9 cellular contexts compared by ENCODE assay signal in the genomic region with DNA sequence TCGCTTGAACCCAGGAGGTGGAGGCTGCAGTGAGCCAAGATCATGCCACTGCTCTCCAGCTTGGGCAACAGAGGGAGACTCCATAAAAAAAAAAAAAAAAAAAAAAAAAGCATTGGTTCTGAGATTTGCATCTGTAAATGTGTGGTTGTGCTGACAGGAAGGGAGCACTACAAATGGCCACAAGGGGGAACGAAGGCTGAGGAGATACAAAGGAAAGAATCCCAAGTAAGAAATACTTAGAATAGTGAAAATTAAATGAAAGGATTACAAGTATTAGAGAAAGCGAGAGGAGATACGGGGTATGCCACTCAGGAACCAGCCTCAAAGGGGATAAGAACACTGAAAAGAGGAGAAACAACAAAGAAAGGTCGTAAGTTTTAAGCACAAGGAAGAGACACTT.
A peak's percentile ranks its signal among the peaks of the same experiment; 100 is the strongest.
DNase-seq lines count a peak whose midpoint lies in the region; ATAC-seq and TF ChIP-seq lines count a peak whose summit lies in the region.
"Had no signal": no experiment of that assay in that cellular context is flagged by ENCODE, and none has a peak within 500 bp of the region (broad histone marks: within the 10 kb centered on the region; RNA-seq: fewer than 3 reads in every experiment).

No MANE protein-coding gene starts in this region.

- DNase-seq in stimulated activated CD4-positive, alpha-beta T cell treated with anti-CD3 and anti-CD28 coated beads, Interleukin-15, amount 100 ng/mL, for 24 hours: peak; percentile 18
- DNase-seq in stimulated activated CD4-positive, alpha-beta T cell treated with anti-CD3 and anti-CD28 coated beads, Interleukin-4, amount 100 ng/mL, for 4 hours: no peak
- peak; percentile 48 for DNase-seq in LHCN-M2 (ENCODE audit: low read depth)
- DNase-seq in chondrocyte (ENCODE audit: low spot score): no peak
- DNase-seq in trophoblast cell: peak; percentile 4 to 43
- no peak for DNase-seq in T-helper 17 cell

- no peaks in the 10 kb centered on the region for H3K36me3 ChIP-seq in trophoblast cell (ENCODE audit: control insufficient read depth in 1 of 2, insufficient read depth in 2 of 2, low read length in 2 of 2)

- no peak overlapping the region for H3K4me2 ChIP-seq in trophoblast cell (ENCODE audit: low read length)

- no peak overlapping the region for H3K18ac ChIP-seq in trophoblast cell (ENCODE audit: low read length)

- no peak overlapping the region for H2BK5ac ChIP-seq in trophoblast cell (ENCODE audit: low read depth, low read length, poor library complexity)

- no peak overlapping the region for H3K4ac ChIP-seq in trophoblast cell (ENCODE audit: low read depth, low read length)

- no peak overlapping the region for H2BK120ac ChIP-seq in trophoblast cell (ENCODE audit: insufficient read depth, low read length, poor library complexity)

- H4K91ac ChIP-seq in trophoblast cell (ENCODE audit: low read depth, low read length): no peak overlapping the region

- H3K23ac ChIP-seq in trophoblast cell (ENCODE audit: low read length): no peak overlapping the region

- H3K27ac Mint-ChIP-seq in chondrocyte (ENCODE audit: unreplicated experiment) (no peak overlapping the region), T-helper 17 cell (no peak overlapping the region)

- ATAC-seq in T-helper 17 cell (no peak), GM19455 (IDR thresholded peaks at IDR 0.05; ENCODE audit: unreplicated experiment) (no peak), GM21737 (IDR thresholded peaks at IDR 0.05; ENCODE audit: unreplicated experiment) (no peak)

- no peak overlapping the region for H3K4me3 ChIP-seq in trophoblast cell (ENCODE audit: low read depth, low read length)

- H3K9ac ChIP-seq in trophoblast cell (ENCODE audit: low read length): no peak overlapping the region

- H3K27me3 ChIP-seq in trophoblast cell (ENCODE audit: insufficient read depth, low read length): no peaks in the 10 kb centered on the region

- H3K27ac ChIP-seq in trophoblast cell (ENCODE audit: low read depth, low read length): no peak overlapping the region
- H3K27ac ChIP-seq: HL-60 had no signal

- no peak overlapping the region for H2AFZ ChIP-seq in trophoblast cell (ENCODE audit: insufficient read depth, low read length, poor library complexity)

- H3K27me3 Mint-ChIP-seq in chondrocyte (ENCODE audit: low read depth) (no peaks in the 10 kb centered on the region), T-helper 17 cell (no peaks in the 10 kb centered on the region)

- no peaks in the 10 kb centered on the region for H3K4me1 ChIP-seq in trophoblast cell (ENCODE audit: control insufficient read depth in 1 of 2, insufficient read depth in 2 of 2, low read length in 2 of 2)

- peak; percentile 73 for TF ChIP-seq CTCF in chondrocyte (IDR thresholded peaks at IDR 0.05)

- H3K9me3 ChIP-seq in trophoblast cell (ENCODE audit: insufficient read depth, low read depth, low read length) (no peaks in the 10 kb centered on the region), T-helper 17 cell (ENCODE audit: control insufficient read depth, low read length, poor library complexity, severe bottlenecking) (no peaks in the 10 kb centered on the region)

- no CpG with 5 or more reads among the region's 5 CpGs for WGBS in trophoblast cell (ENCODE audit: extremely low coverage, insufficient coverage, insufficient read length)

- H3K4me1 Mint-ChIP-seq in chondrocyte (ENCODE audit: low read depth): peaks cover 40% of the 10 kb centered on the region
- peaks cover 19% of the 10 kb centered on the region for H3K4me1 Mint-ChIP-seq in T-helper 17 cell

- no peak overlapping the region for H2AK5ac ChIP-seq in trophoblast cell (ENCODE audit: low read length)

- H3K4me3 Mint-ChIP-seq in chondrocyte (ENCODE audit: unreplicated experiment) (no peak overlapping the region), T-helper 17 cell (no peak overlapping the region)

- no peak overlapping the region for H4K12ac ChIP-seq in trophoblast cell (ENCODE audit: low read depth, low read length)

- no peak overlapping the region for H2BK12ac ChIP-seq in trophoblast cell (ENCODE audit: low read length)

- no peaks in the 10 kb centered on the region for H3K9me3 Mint-ChIP-seq in chondrocyte (ENCODE audit: low read depth)

- H3K14ac ChIP-seq in trophoblast cell (ENCODE audit: low read length): no peak overlapping the region

- H3K79me2 ChIP-seq in trophoblast cell (ENCODE audit: control insufficient read depth, insufficient read depth, low read length, poor library complexity): no peaks in the 10 kb centered on the region

- H4K8ac ChIP-seq in trophoblast cell (ENCODE audit: low read depth, low read length): no peak overlapping the region

- peaks cover 8% of the 10 kb centered on the region for H3K36me3 Mint-ChIP-seq in chondrocyte (ENCODE audit: low read depth)
- peaks cover 6% of the 10 kb centered on the region for H3K36me3 Mint-ChIP-seq in T-helper 17 cell (ENCODE audit: low read depth)

- no peaks in the 10 kb centered on the region for H3K79me1 ChIP-seq in trophoblast cell (ENCODE audit: low read length)

Comparison
In these comparisons a context has a peak if more than half of its experiments do, and no peak if none do; other contexts are left out.
1. DNase-seq: peak in stimulated activated CD4-positive, alpha-beta T cell treated with anti-CD3 and anti-CD28 coated beads, Interleukin-15, amount 100 ng/mL, for 24 hours (single experiment), LHCN-M2 (single experiment) and trophoblast cell (2 of 2); none in stimulated activated CD4-positive, alpha-beta T cell treated with anti-CD3 and anti-CD28 coated beads, Interleukin-4, amount 100 ng/mL, for 4 hours (0 of 2), chondrocyte (single experiment) and T-helper 17 cell (0 of 3).